ENCODE assay signal across 24 cellular contexts in genomic region chr4:85966308-85966882, GRCh38.
DNase-seq lines count a peak whose midpoint lies in the region; ATAC-seq and TF ChIP-seq lines count a peak whose summit lies in the region.
"Had no signal": no experiment of that assay in that cellular context is flagged by ENCODE, and none has a peak within 500 bp of the region (broad histone marks: within the 10 kb centered on the region; RNA-seq: fewer than 3 reads in every experiment).

No MANE protein-coding gene starts in this region.

- H3K36me3 ChIP-seq in vagina (no peaks in the 10 kb centered on the region), left lung (no peaks in the 10 kb centered on the region)
- H3K36me3 ChIP-seq: right lobe of liver, WERI-Rb-1 had no signal

- H3K4me1 ChIP-seq in vagina (peaks cover 23% of the 10 kb centered on the region), left lung (no peaks in the 10 kb centered on the region)
- H3K4me1 ChIP-seq: right lobe of liver had no signal

- no peaks in the 10 kb centered on the region for H3K9me3 ChIP-seq in vagina
- H3K9me3 ChIP-seq in left lung, result no peaks in the 10 kb centered on the region
- H3K9me3 ChIP-seq: mucosa of descending colon, right lobe of liver had no signal

- no peak for DNase-seq in left ventricle myocardium superior
- no peak for DNase-seq in cardiac septum (ENCODE audit: low spot score)
- DNase-seq in choroid plexus epithelial cell (ENCODE audit: low read depth), result peak; percentile 45
- peak; percentile 19 for DNase-seq in left kidney (ENCODE audit: low read depth, low spot score)
- no peak for DNase-seq in vagina (ENCODE audit: extremely low spot score in 2 of 2)
- no peak for DNase-seq in left lung
- no peak for DNase-seq in COLO668 (lab: John Stamatoyannopoulos, UW; ENCODE audit: unreplicated experiment)
- DNase-seq: activated CD4-positive, alpha-beta T cell treated with anti-CD3 and anti-CD28 coated beads, Interleukin-2, amount 10 ng/mL, durations not matched to agents 7 days and 5 days; activated naive CD4-positive, alpha-beta T cell treated with anti-CD3 and anti-CD28 coated beads, Interleukin-2, amount 10 ng/mL, durations not matched to agents 7 days and 5 days; AML-193; aorta; CD8-positive, alpha-beta memory T cell; central memory CD4-positive, alpha-beta T cell; DMS153; hypothalamus; mucosa of descending colon; NCI-H1092 treated with DMSO at 0.1 percent for 48 hours; NCI-H2029; NCI-H2227 treated with DMSO at 0.1 percent for 48 hours; NCI-H69; right lobe of liver; WERI-Rb-1 had no signal

- ATAC-seq in left ventricle myocardium superior (peak; percentile 14), left lung (no peak), HG03039 (IDR thresholded peaks at IDR 0.05; ENCODE audit: unreplicated experiment) (no peak)
- ATAC-seq: mucosa of descending colon, right lobe of liver had no signal

- TF ChIP-seq CTCF in choroid plexus epithelial cell (conservative IDR thresholded peaks at IDR 0.05; ENCODE audit: low read depth, low read length) (no peak), vagina (IDR thresholded peaks at IDR 0.05) (no peak), left lung (IDR thresholded peaks at IDR 0.05) (no peak)

- H3K4me3 ChIP-seq in choroid plexus epithelial cell (ENCODE audit: low read depth, low read length) (no peak overlapping the region), vagina (no peak overlapping the region), left lung (no peak overlapping the region)
- H3K4me3 ChIP-seq: mucosa of descending colon, right lobe of liver had no signal

- no peak for TF ChIP-seq POLR2A in vagina (IDR thresholded peaks at IDR 0.05)

- intact Hi-C loops in left ventricle myocardium superior (cut with micrococcal nuclease) (loop anchor here (5.0 to 10.0 kb wide), 3 partner anchors 169 to 882 kb away; no protein-coding TSS in a partner anchor), cardiac septum (cut with DNase I) (loop anchor here (5.0 to 10.0 kb wide), 3 partner anchors 76 to 882 kb away; no protein-coding TSS in a partner anchor), vagina (cut with DNase I) (no loop called here), left lung (cut with DNase I) (no loop called here)

- no peaks in the 10 kb centered on the region for H3K27me3 ChIP-seq in vagina
- H3K27me3 ChIP-seq in left lung, result no peaks in the 10 kb centered on the region
- H3K27me3 ChIP-seq: right lobe of liver had no signal

- peak overlapping the region; percentile 12 for H3K27ac ChIP-seq in vagina
- H3K27ac ChIP-seq in left lung, result no peak overlapping the region
- H3K27ac ChIP-seq: 22Rv1, right lobe of liver, WERI-Rb-1 had no signal

Comparison
In these comparisons a context has a peak if more than half of its experiments do, and no peak if none do; other contexts are left out.
1. DNase-seq: peak in choroid plexus epithelial cell (single experiment) and left kidney (single experiment); none in left ventricle myocardium superior (single experiment), cardiac septum (single experiment), vagina (0 of 2), left lung (0 of 2) and COLO668 (single experiment).
2. intact Hi-C loops: an anchor here in left ventricle myocardium superior (5.0 to 10.0 kb wide) and cardiac septum (5.0 to 10.0 kb wide); none called in vagina and left lung.